ENCODE assay signal across 8 cellular contexts in genomic region chr17:61146833-61147232, GRCh38.
DNase-seq lines count a peak whose midpoint lies in the region; ATAC-seq, FAIRE-seq and TF ChIP-seq lines count a peak whose summit lies in the region.
"Not testable (repeated sequence)": the region's sequence is repeated elsewhere in the genome, so short reads cannot be mapped to it uniquely, and the experiment has no call there.

No MANE protein-coding gene starts in this region.

- BruUV-seq in Panc1 (replicated peaks; lab: Mats Ljungman, UMichigan); K562 (replicated peaks; lab: Mats Ljungman, UMichigan): not testable (repeated sequence)

- H3K27ac ChIP-seq in BLaER1; HEK293 (ENCODE audit: extremely low read depth, low read depth, low read length); K562 (ENCODE audit: extremely low read depth, low read depth, low read length): not testable (repeated sequence)
- peak overlapping the region; percentile 30; the same call in 1 of the 2 replicates for H3K27ac ChIP-seq in Panc1 (ENCODE audit: low read length)
- peak overlapping the region; percentile 91 to 94; a peak in 3 of 4 replicates for H3K27ac ChIP-seq in SK-N-SH (ENCODE audit: low read depth in 2 of 2, low read length in 1 of 2)

- TF ChIP-seq EP300 in SK-N-SH (IDR thresholded peaks at IDR 0.05; ENCODE audit: borderline replicate concordance in 1 of 2, low read depth in 1 of 2, low read length in 1 of 2); K562 (IDR thresholded peaks at IDR 0.05; ENCODE audit: low read length): not testable (repeated sequence)

- H3K9me1 ChIP-seq in K562 (ENCODE audit: control insufficient read depth, insufficient read depth, low read length) = not testable (repeated sequence)

- intact Hi-C loops in Panc1 (cut with micrococcal nuclease; ENCODE audit: unreplicated experiment); K562 (cut with micrococcal nuclease): not testable (repeated sequence)

- POLR2A ChIA-PET in HEK293 (lab: Yijun Ruan, JAX); Panc1 (lab: Charles Lee); SK-N-SH (lab: Yijun Ruan, JAX): not testable (repeated sequence)
- POLR2A ChIA-PET in WTC11 (lab: Charles Lee) = interaction anchor here (0.6 kb wide), 1 partner anchor 88 kb away, joined by 3 read pairs; no protein-coding TSS in a partner anchor
- POLR2A ChIA-PET in K562 (lab: Yijun Ruan, JAX) = interaction anchor here (0.8 kb wide), 1 partner anchor 11 kb away, joined by 3 read pairs; no protein-coding TSS in a partner anchor

- H3F3A ChIP-seq in SK-N-SH (replicated peaks; ENCODE audit: insufficient read depth) = peaks cover 50% of the 10 kb centered on the region

- WGBS in SK-N-SH (ENCODE audit: low lambda C conversion rate) = 97% methylated on average over 8 of the region's 8 CpGs
- WGBS in K562 (ENCODE audit: insufficient coverage, low coverage, missing lambda C conversion rate) = 21% methylated on average over 8 of the region's 8 CpGs

- peaks cover 37% of the 10 kb centered on the region for H3K4me1 ChIP-seq in BLaER1
- H3K4me1 ChIP-seq in HEK293 (ENCODE audit: control insufficient read depth, insufficient read depth, low read length) = peaks cover 27% of the 10 kb centered on the region
- peaks cover 17% of the 10 kb centered on the region for H3K4me1 ChIP-seq in Panc1 (ENCODE audit: control insufficient read depth, insufficient read depth, low read length)
- peaks cover 37 to 66% of the 10 kb centered on the region in 2 experiments for H3K4me1 ChIP-seq in SK-N-SH (ENCODE audit: control insufficient read depth in 1 of 2, insufficient read depth in 2 of 2, low read depth in 1 of 2, low read length in 1 of 2)
- H3K4me1 ChIP-seq in K562 (replicated peaks in 1 of 2; ENCODE audit: control insufficient read depth in 2 of 2, insufficient read depth in 2 of 2, low read length in 2 of 2) = peaks cover 0 to 15% of the 10 kb centered on the region in 2 experiments; a peak in 3 of 5 replicates

- CTCF ChIA-PET in HEK293 (lab: Yijun Ruan, JAX); Panc1 (lab: Charles Lee); WTC11 (lab: Charles Lee); K562 (lab: Yijun Ruan, JAX; ENCODE audit: low intra/inter-chr PET ratio): not testable (repeated sequence)
- CTCF ChIA-PET in SK-N-SH (lab: Yijun Ruan, JAX) = interaction anchor here (0.8 to 2.5 kb wide), 10 partner anchors 9 to 690 kb away, joined by 3 to 13 read pairs (median 3); partner anchors contain the start of gene TBX2

- not testable (repeated sequence) for H3K9ac ChIP-seq in BLaER1; SK-N-SH; K562 (ENCODE audit: insufficient read depth in 1 of 2, low read depth in 2 of 2, low read length in 2 of 2)

- H3K27me3 ChIP-seq in BLaER1; Panc1 (ENCODE audit: control insufficient read depth, insufficient read depth, low read length); SK-N-SH (ENCODE audit: insufficient read depth); K562 (ENCODE audit: control insufficient read depth in 2 of 2, insufficient read depth in 2 of 2, low read length in 2 of 2): not testable (repeated sequence)

- not testable (repeated sequence) for H3K36me3 Mint-ChIP-seq in WTC11; mesothelial cell of epicardium; nephron (ENCODE audit: low read depth)

- H3K9me3 Mint-ChIP-seq in WTC11, mesothelial cell of epicardium, nephron: not testable (repeated sequence)

- H3K36me3 ChIP-seq in BLaER1; HEK293 (ENCODE audit: control insufficient read depth in 2 of 2, insufficient read depth in 1 of 2, low read length in 2 of 2); Panc1 (ENCODE audit: control insufficient read depth, insufficient read depth, low read length); SK-N-SH (replicated peaks in 1 of 2; ENCODE audit: control insufficient read depth in 1 of 2, insufficient read depth in 2 of 2, low read length in 1 of 2); K562 (ENCODE audit: control insufficient read depth, insufficient read depth, low read length): not testable (repeated sequence)

- FAIRE-seq in K562 (lab: Jason Lieb, UNC) = not testable (repeated sequence)

- not testable (repeated sequence) for DNase-seq in Panc1 (ENCODE audit: low read depth, low spot score); SK-N-SH; WTC11 (ENCODE audit: low spot score); K562 (ENCODE audit: extremely low read depth in 1 of 4, low spot score in 3 of 4); mesothelial cell of epicardium (ENCODE audit: low spot score in 2 of 2, unreplicated experiment in 2 of 2)

- in situ Hi-C loops in Panc1 (cut with HindIII; ENCODE audit: low pct_unique_long_range_greater_than_20kb, low sequenced_read_pairs); K562 (cut with MboI): not testable (repeated sequence)

- H4K20me1 ChIP-seq in BLaER1; SK-N-SH (ENCODE audit: insufficient read depth); K562 (replicated peaks; ENCODE audit: control insufficient read depth, insufficient read depth, low read length): not testable (repeated sequence)

- not testable (repeated sequence) for H3K4me3 ChIP-seq in BLaER1; HEK293 (ENCODE audit: low read depth, low read length); Panc1 (ENCODE audit: low read depth in 2 of 2, low read length in 2 of 2); SK-N-SH (ENCODE audit: low read depth in 2 of 2, low read length in 1 of 2); K562

- not testable (repeated sequence) for TF ChIP-seq RAD21 in SK-N-SH (IDR thresholded peaks at IDR 0.05; ENCODE audit: low read length); K562 (CRISPR knock-in tag; conservative IDR thresholded peaks at IDR 0.05 in 1 of 2, IDR thresholded peaks at IDR 0.05 in 1 of 2)

- not testable (repeated sequence) for H3K9me2 ChIP-seq in SK-N-SH

- H3K4me2 ChIP-seq in BLaER1 = peak overlapping the region; percentile 70; the same call in 1 of the 2 replicates
- H3K4me2 ChIP-seq in SK-N-SH; K562 (ENCODE audit: insufficient read depth, low read length): not testable (repeated sequence)

- not testable (repeated sequence) for H2AFZ ChIP-seq in SK-N-SH (ENCODE audit: low read depth); K562 (ENCODE audit: low read depth, low read length)

- H3K9me3 ChIP-seq in BLaER1; HEK293 (ENCODE audit: control insufficient read depth, insufficient read depth, low read depth, low read length); Panc1 (ENCODE audit: control insufficient read depth, insufficient read depth, low read depth, low read length); SK-N-SH; K562 (replicated peaks; ENCODE audit: control insufficient read depth, insufficient read depth, low read depth, low read length): not testable (repeated sequence)

- not testable (repeated sequence) for ATAC-seq in Panc1, WTC11, K562

- H3K4me3 Mint-ChIP-seq in WTC11, mesothelial cell of epicardium, nephron: not testable (repeated sequence)

- not testable (repeated sequence) for H3K27ac Mint-ChIP-seq in WTC11
- H3K27ac Mint-ChIP-seq in mesothelial cell of epicardium (peak overlapping the region; percentile 88), nephron (peak overlapping the region; percentile 95 to 98 (median 96))

- H3K79me2 ChIP-seq in SK-N-SH (ENCODE audit: insufficient read depth); K562 (ENCODE audit: control insufficient read depth, insufficient read depth, low read length): not testable (repeated sequence)

- H3K4me1 Mint-ChIP-seq in WTC11 (peaks cover 19% of the 10 kb centered on the region), mesothelial cell of epicardium (peaks cover 76% of the 10 kb centered on the region), nephron (peaks cover 70% of the 10 kb centered on the region)

- not testable (repeated sequence) for TF ChIP-seq POLR2A in K562 (conservative IDR thresholded peaks at IDR 0.05)

- H3K27me3 Mint-ChIP-seq in WTC11 (ENCODE audit: low read depth); mesothelial cell of epicardium (ENCODE audit: low read depth); nephron (ENCODE audit: low read depth): not testable (repeated sequence)

- TF ChIP-seq CTCF in HEK293 (tag by site-specific recombination; IDR thresholded peaks at IDR 0.05); Panc1 (IDR thresholded peaks at IDR 0.05); SK-N-SH (IDR thresholded peaks at IDR 0.05); WTC11 (IDR thresholded peaks at IDR 0.05); K562 (IDR thresholded peaks at IDR 0.05 in 2 of 3, conservative IDR thresholded peaks at IDR 0.05 in 1 of 3; ENCODE audit: insufficient read depth in 2 of 3, low read depth in 1 of 3, low read length in 3 of 3); mesothelial cell of epicardium (IDR thresholded peaks at IDR 0.05; ENCODE audit: unreplicated experiment); nephron (IDR thresholded peaks at IDR 0.05; ENCODE audit: unreplicated experiment in 3 of 3): not testable (repeated sequence)

TF ChIP-seq in HEK293, 187 proteins besides CTCF, POLR2A, EP300 and RAD21:
- peak; percentile 51; the same call in 1 of the 2 replicates for TF ChIP-seq ZNF121 (tag by site-specific recombination; IDR thresholded peaks at IDR 0.05)
TF ChIP-seq in HEK293: peak in this region for 1; not testable (repeated sequence) for 186.

TF ChIP-seq in WTC11, 78 proteins besides CTCF, POLR2A, EP300 and RAD21:
- peak; percentile 50; the same call in 1 of the 2 replicates for TF ChIP-seq ZNF121 (CRISPR knock-in tag; IDR thresholded peaks at IDR 0.05)

TF ChIP-seq in K562, 482 proteins besides CTCF, POLR2A, EP300 and RAD21:
- peak; percentile 59; the same call in 1 of the 2 replicates for TF ChIP-seq ZNF121 (CRISPR knock-in tag; conservative IDR thresholded peaks at IDR 0.05)
